8 cellular contexts compared by ENCODE assay signal in the genomic region with DNA sequence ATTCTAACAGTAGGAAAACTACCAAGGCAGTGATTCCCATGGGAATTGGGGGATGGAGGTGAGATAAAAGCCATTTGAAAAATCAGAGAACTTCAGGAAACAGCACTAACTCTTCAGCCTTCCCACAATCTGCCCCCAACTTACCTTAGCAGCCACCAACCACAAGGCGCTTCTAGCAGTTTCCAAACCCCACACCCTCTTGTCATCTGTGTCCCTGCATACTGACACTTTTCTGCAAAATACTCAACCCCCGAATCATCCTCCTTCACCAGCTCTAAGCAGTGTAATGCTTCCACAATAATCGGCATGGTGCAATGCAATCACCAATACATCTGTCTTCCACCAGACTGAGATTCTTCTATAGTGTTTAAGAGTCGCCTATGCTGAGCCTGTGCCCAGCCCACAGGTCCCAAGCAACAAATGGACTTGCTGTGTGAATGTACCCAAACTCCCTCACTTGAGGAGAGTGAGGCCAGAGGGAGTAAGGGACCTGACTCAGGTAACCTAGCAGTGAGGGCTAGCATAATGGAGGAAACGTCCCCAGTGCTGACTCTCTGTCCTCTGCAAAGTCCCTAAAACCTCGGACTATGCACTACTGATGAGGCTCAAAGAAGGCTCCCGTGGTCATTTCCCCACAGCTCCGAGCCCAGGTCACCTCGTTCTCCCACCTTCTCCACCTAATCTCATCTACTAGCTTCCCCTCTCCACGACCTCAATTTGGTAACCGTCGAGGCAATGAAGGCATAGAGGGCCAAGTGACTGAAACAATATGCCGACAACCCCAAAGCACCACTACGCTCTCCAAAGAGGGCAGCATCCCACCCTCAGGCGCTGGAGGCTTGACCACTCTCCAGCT. TPM values are rescaled to one million over a fixed set of nuclear protein-coding genes. Genes with fewer than 3 reads are reported as not detected.
DNase-seq lines count a peak whose midpoint lies in the region; ATAC-seq and TF ChIP-seq lines count a peak whose summit lies in the region.

No MANE protein-coding gene starts in this region.

- peaks cover 56% of the 10 kb centered on the region for H4K20me1 ChIP-seq in BLaER1

- peak overlapping the region; percentile 82 to 96 (median 92) for H3K4me3 Mint-ChIP-seq in immature natural killer cell

- H3K36me3 Mint-ChIP-seq in activated naive CD4-positive, alpha-beta T cell treated with anti-CD3 and anti-CD28 coated beads, Interleukin-2, amount 50 U/mL, for 72 hours: peaks cover 0 to 19% of the 10 kb centered on the region in 2 donors
- H3K36me3 Mint-ChIP-seq in immature natural killer cell: peaks cover 0 to 13% (median 3%) of the 10 kb centered on the region in 3 donors

- TF ChIP-seq POLR2A in suprapubic skin (IDR thresholded peaks at IDR 0.05): no peak

- CTCF ChIA-PET in HEK293T (lab: Yijun Ruan, JAX): interaction anchor here (1.1 to 2.5 kb wide), 6 partner anchors 9 to 142 kb away, joined by 3 to 11 read pairs (median 4); no protein-coding TSS in a partner anchor

- H3K27me3 ChIP-seq in BLaER1 (peaks cover 10% of the 10 kb centered on the region), suprapubic skin (no peaks in the 10 kb centered on the region)

- POLR2A ChIA-PET in HEK293T (lab: Yijun Ruan, JAX): interaction anchor here (2.1 kb wide), 2 partner anchors 9 to 80 kb away, joined by 7 to 14 read pairs; partner anchors contain the start of gene NAE1

- H3K9ac ChIP-seq in BLaER1: peak overlapping the region; percentile 98

- H3K27ac ChIP-seq in BLaER1 (peak overlapping the region; percentile 97), suprapubic skin (peak overlapping the region; percentile 96)

- H3K9me3 ChIP-seq in BLaER1 (no peaks in the 10 kb centered on the region), suprapubic skin (no peaks in the 10 kb centered on the region)

- peak overlapping the region; percentile 97 for H3K4me2 ChIP-seq in BLaER1

- TF ChIP-seq CTCF in suprapubic skin (IDR thresholded peaks at IDR 0.05): no peak

- peaks cover 43% of the 10 kb centered on the region for H3K36me3 ChIP-seq in BLaER1
- H3K36me3 ChIP-seq in suprapubic skin: peaks cover 33% of the 10 kb centered on the region

- peaks cover 51% of the 10 kb centered on the region for H3K4me1 ChIP-seq in BLaER1
- peaks cover 37% of the 10 kb centered on the region for H3K4me1 ChIP-seq in suprapubic skin

- WGBS in suprapubic skin: 8% methylated on average over 15 of the region's 15 CpGs

- H3K4me1 Mint-ChIP-seq in immature natural killer cell: peaks cover 47 to 53% of the 10 kb centered on the region in 2 donors

- no peak for ATAC-seq in activated naive CD4-positive, alpha-beta T cell treated with anti-CD3 and anti-CD28 coated beads, Interleukin-2, amount 50 U/mL, for 72 hours

- peaks cover 0 to 14% (median 4%) of the 10 kb centered on the region in 3 donors for H3K27me3 Mint-ChIP-seq in immature natural killer cell (ENCODE audit: low read depth in 3 of 3)

- no peaks in the 10 kb centered on the region for H3K9me3 Mint-ChIP-seq in activated naive CD4-positive, alpha-beta T cell treated with anti-CD3 and anti-CD28 coated beads, Interleukin-2, amount 50 U/mL, for 72 hours
- no peaks in the 10 kb centered on the region for H3K9me3 Mint-ChIP-seq in immature natural killer cell

- peak overlapping the region; percentile 76 to 92 for H3K27ac Mint-ChIP-seq in activated naive CD4-positive, alpha-beta T cell treated with anti-CD3 and anti-CD28 coated beads, Interleukin-2, amount 50 U/mL, for 72 hours
- peak overlapping the region; percentile 73 to 95 (median 87) for H3K27ac Mint-ChIP-seq in immature natural killer cell

- TF ChIP-seq EP300 in suprapubic skin (IDR thresholded peaks at IDR 0.05): no peak

- DNase-seq in HEK293T (ENCODE audit: extremely low spot score) (no peak), immature natural killer cell (no peak), suprapubic skin (ENCODE audit: low spot score in 2 of 2) (no peak), Ammon's horn (ENCODE audit: low spot score) (no peak), NCI-H1092 (lab: John Stamatoyannopoulos, UW) (no peak), DMS153 treated with DMSO at 0.1 percent for 48 hours (lab: John Stamatoyannopoulos, UW; ENCODE audit: unreplicated experiment) (no peak)
- no peak for DNase-seq in activated naive CD4-positive, alpha-beta T cell treated with anti-CD3 and anti-CD28 coated beads, Interleukin-2, amount 50 U/mL, for 72 hours (ENCODE audit: low spot score in 2 of 2)

- H3K4me3 ChIP-seq in BLaER1: peak overlapping the region; percentile 100
- H3K4me3 ChIP-seq in suprapubic skin: peak overlapping the region; percentile 92

TF ChIP-seq in HEK293T, 16 proteins besides CTCF, POLR2A, EP300 and RAD21:
- no peak for TF ChIP-seq HDGF (IDR thresholded peaks at IDR 0.05; ENCODE audit: borderline replicate concordance)
- peak; percentile 63 for TF ChIP-seq L3MBTL2 (conservative IDR thresholded peaks at IDR 0.05)
TF ChIP-seq in HEK293T: peak in this region for 1.

RNA-seq across cellular contexts. Expression of gene DYNC1LI2, which starts 0.9 kb away (rescaled TPM):
- total RNA-seq in activated naive CD4-positive, alpha-beta T cell treated with anti-CD3 and anti-CD28 coated beads, Interleukin-2, amount 50 U/mL, for 72 hours: 10 to 100 TPM; 51.6 to 61.4 TPM
- polyA plus RNA-seq in immature natural killer cell: 10 to 100 TPM; 15.3 to 41.1 (median 16.6) TPM
- total RNA-seq in suprapubic skin: 100 to 1,000 TPM; 102 to 212 (median 137) TPM

RNA-seq across cellular contexts. Expression of gene TERB1, which starts 50.9 kb away (rescaled TPM):
- total RNA-seq in activated naive CD4-positive, alpha-beta T cell treated with anti-CD3 and anti-CD28 coated beads, Interleukin-2, amount 50 U/mL, for 72 hours: not detected
- under 1 TPM in 1 of 3 donors, not detected in 2; 0.11 TPM for polyA plus RNA-seq in immature natural killer cell
- total RNA-seq in suprapubic skin: not detected

RNA-seq across cellular contexts. Expression of gene CMTM4, which starts 54.0 kb away (rescaled TPM):
- 1 to 10 TPM; 2.4 to 3.3 TPM for total RNA-seq in activated naive CD4-positive, alpha-beta T cell treated with anti-CD3 and anti-CD28 coated beads, Interleukin-2, amount 50 U/mL, for 72 hours
- under 1 TPM in 1 of 3 donors, not detected in 2; 0.19 TPM for polyA plus RNA-seq in immature natural killer cell
- total RNA-seq in suprapubic skin: 10 to 100 TPM; 24.0 to 55.1 (median 36.4) TPM

Comparison
In these comparisons a context has a peak if more than half of its experiments do, and no peak if none do; other contexts are left out.
1. RNA of gene CMTM4, which starts 54.0 kb away (total RNA-seq): 24.0 to 55.1 TPM in suprapubic skin; 2.4 to 3.3 TPM in activated naive CD4-positive, alpha-beta T cell treated with anti-CD3 and anti-CD28 coated beads, Interleukin-2, amount 50 U/mL, for 72 hours; every median in the first group is over 4 times any median in the second.